In the genomic region with DNA sequence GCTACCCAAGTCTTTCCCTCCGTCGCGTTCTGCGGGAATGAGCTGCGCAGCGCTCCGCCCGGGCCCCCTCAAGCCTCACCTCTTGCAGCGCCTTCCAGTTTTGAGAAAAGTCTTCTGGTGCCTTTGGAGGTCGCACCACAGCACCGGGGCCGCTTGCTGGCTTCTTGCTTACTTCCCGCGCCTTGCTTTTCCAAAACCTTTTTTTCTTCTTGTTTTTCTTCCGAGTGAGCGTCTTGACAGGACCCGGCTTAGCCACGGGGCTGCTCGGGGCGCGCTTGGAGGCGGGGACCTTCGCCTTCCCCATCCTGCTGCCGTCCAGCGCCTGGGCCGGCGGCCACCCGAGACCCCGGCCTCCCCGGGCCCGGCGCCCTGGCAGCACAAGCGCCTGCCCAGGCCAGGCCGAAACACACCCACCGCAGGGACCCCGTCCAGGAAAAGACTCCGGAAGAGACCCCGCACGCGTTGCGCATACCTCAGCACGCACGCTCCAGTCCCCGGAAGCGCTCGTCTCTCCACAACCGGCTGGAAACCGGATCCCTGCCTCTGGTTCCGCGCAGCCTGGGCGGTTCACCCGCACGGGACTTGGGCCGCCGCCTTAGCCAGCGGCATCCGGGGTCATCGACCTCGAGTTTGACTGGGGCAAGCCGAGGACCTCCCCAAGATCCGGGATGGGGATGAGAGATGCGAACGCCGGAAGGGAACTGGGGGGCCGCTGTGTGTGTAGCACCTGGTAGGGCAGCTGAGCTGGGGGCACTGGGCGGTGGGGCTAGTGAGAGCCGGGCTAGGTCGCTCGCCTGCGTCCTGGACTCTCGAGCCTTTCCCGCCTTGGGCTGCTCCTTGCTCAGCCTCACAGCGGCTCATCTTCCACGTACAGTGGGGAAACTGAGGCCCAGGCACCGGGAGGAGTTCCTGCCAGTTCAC, we compare ENCODE assay signal across 1 cellular context.
A peak's percentile ranks its signal among the peaks of the same experiment; 100 is the strongest.
TF ChIP-seq lines count a peak whose summit lies in the region.

A gene with protein sequence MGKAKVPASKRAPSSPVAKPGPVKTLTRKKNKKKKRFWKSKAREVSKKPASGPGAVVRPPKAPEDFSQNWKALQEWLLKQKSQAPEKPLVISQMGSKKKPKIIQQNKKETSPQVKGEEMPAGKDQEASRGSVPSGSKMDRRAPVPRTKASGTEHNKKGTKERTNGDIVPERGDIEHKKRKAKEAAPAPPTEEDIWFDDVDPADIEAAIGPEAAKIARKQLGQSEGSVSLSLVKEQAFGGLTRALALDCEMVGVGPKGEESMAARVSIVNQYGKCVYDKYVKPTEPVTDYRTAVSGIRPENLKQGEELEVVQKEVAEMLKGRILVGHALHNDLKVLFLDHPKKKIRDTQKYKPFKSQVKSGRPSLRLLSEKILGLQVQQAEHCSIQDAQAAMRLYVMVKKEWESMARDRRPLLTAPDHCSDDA (minus strand): TSS at position 470 of the 921 bp plus-strand sequence. CDS start 166 bp downstream, at position 304.

TF ChIP-seq in IMR-90, 13 proteins besides CTCF, POLR2A, EP300 and RAD21:
- TF ChIP-seq, protein P1, sequence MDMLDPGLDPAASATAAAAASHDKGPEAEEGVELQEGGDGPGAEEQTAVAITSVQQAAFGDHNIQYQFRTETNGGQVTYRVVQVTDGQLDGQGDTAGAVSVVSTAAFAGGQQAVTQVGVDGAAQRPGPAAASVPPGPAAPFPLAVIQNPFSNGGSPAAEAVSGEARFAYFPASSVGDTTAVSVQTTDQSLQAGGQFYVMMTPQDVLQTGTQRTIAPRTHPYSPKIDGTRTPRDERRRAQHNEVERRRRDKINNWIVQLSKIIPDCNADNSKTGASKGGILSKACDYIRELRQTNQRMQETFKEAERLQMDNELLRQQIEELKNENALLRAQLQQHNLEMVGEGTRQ (IDR thresholded peaks at IDR 0.05; ENCODE audit: low read depth, low read length): peak; percentile 33
- no peak for TF ChIP-seq SMC3 (IDR thresholded peaks at IDR 0.05; ENCODE audit: low read depth, low read length)
- TF ChIP-seq NFE2L2 (IDR thresholded peaks at IDR 0.05; ENCODE audit: low read depth, low read length): peak; percentile 9; the same call in 1 of the 2 replicates
- no peak for TF ChIP-seq CHD1 (IDR thresholded peaks at IDR 0.05; ENCODE audit: low read depth, low read length)
- peak; percentile 99 for TF ChIP-seq BHLHE40 (IDR thresholded peaks at IDR 0.05; ENCODE audit: low read depth, low read length)
- TF ChIP-seq RFX5 (IDR thresholded peaks at IDR 0.05; ENCODE audit: low read depth, low read length): no peak
- TF ChIP-seq CEBPB (IDR thresholded peaks at IDR 0.05; ENCODE audit: low read depth, low read length): no peak
- TF ChIP-seq, protein P2, sequence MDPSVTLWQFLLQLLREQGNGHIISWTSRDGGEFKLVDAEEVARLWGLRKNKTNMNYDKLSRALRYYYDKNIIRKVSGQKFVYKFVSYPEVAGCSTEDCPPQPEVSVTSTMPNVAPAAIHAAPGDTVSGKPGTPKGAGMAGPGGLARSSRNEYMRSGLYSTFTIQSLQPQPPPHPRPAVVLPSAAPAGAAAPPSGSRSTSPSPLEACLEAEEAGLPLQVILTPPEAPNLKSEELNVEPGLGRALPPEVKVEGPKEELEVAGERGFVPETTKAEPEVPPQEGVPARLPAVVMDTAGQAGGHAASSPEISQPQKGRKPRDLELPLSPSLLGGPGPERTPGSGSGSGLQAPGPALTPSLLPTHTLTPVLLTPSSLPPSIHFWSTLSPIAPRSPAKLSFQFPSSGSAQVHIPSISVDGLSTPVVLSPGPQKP (IDR thresholded peaks at IDR 0.05; ENCODE audit: borderline replicate concordance, low read depth, low read length): no peak
- TF ChIP-seq MXI1 (IDR thresholded peaks at IDR 0.05; ENCODE audit: borderline replicate concordance, low read depth, low read length): peak; percentile 94
- TF ChIP-seq RCOR1 (IDR thresholded peaks at IDR 0.05; ENCODE audit: insufficient replicate concordance, low read length): no peak
- no peak for TF ChIP-seq MAFK (IDR thresholded peaks at IDR 0.05; ENCODE audit: low read depth, low read length)
- TF ChIP-seq FOS (IDR thresholded peaks at IDR 0.05; ENCODE audit: low read depth, low read length): no peak
